Comparison of ENCODE assay signal across 12 cellular contexts in genomic region chr19:14560776-14561108, GRCh38. TPM values are rescaled to one million over a fixed set of nuclear protein-coding genes. Genes with fewer than 3 reads are reported as not detected.
DNase-seq lines count a peak whose midpoint lies in the region; ATAC-seq and TF ChIP-seq lines count a peak whose summit lies in the region.
"Had no signal": no experiment of that assay in that cellular context is flagged by ENCODE, and none has a peak within 500 bp of the region (broad histone marks: within the 10 kb centered on the region; RNA-seq: fewer than 3 reads in every experiment).

No MANE protein-coding gene starts in this region.

- in situ Hi-C loops in KBM-7 (cut with MboI; ENCODE audit: low pct_unique_long_range_greater_than_20kb, low sequenced_read_pairs) = no loop called here

- peak overlapping the region; percentile 89 for H3K27ac Mint-ChIP-seq in activated T-cell treated with anti-CD3 and anti-CD28 coated beads, Interleukin-2, amount 50 U/mL, for 24 hours
- H3K27ac Mint-ChIP-seq in activated T-cell treated with anti-CD3 and anti-CD28 coated beads, Interleukin-2, amount 50 U/mL, for 72 hours = no peak overlapping the region
- H3K27ac Mint-ChIP-seq in immature natural killer cell (peak overlapping the region; percentile 75 to 89 (median 82)), CD14-positive monocyte (peak overlapping the region in 1 of 7 donors; percentile 54)

- 83 to 92% (median 88%) methylated on average over 6 of the region's 6 CpGs; no CpG with 5 or more reads in 1 of the 5 donors for WGBS in stomach, 5 donors

- H3K36me3 Mint-ChIP-seq in activated T-cell treated with anti-CD3 and anti-CD28 coated beads, Interleukin-2, amount 50 U/mL, for 24 hours (ENCODE audit: low read depth) = peaks cover 26% of the 10 kb centered on the region
- H3K36me3 Mint-ChIP-seq in activated T-cell treated with anti-CD3 and anti-CD28 coated beads, Interleukin-2, amount 50 U/mL, for 72 hours (ENCODE audit: insufficient read depth in 2 of 2) = peaks cover 2% of the 10 kb centered on the region in 2 donors
- peaks cover 0 to 7% (median 0%) of the 10 kb centered on the region in 3 donors for H3K36me3 Mint-ChIP-seq in immature natural killer cell
- peaks cover 10 to 17% of the 10 kb centered on the region in 2 donors for H3K36me3 Mint-ChIP-seq in CD14-positive monocyte

- no peak for TF ChIP-seq CTCF in stomach (IDR thresholded peaks at IDR 0.05)
- no peak for TF ChIP-seq CTCF in CD14-positive monocyte (IDR thresholded peaks at IDR 0.05)

- no peak for ATAC-seq in activated T-cell treated with anti-CD3 and anti-CD28 coated beads, Interleukin-2, amount 50 U/mL, for 72 hours (replicated peaks in 1 of 2)
- ATAC-seq in HG03039 (IDR thresholded peaks at IDR 0.05; ENCODE audit: unreplicated experiment) = no peak

- peaks cover 17% of the 10 kb centered on the region for H3K36me3 ChIP-seq in adipocyte (ENCODE audit: control insufficient read depth, insufficient read depth, low read length, severe bottlenecking)
- peaks cover 8 to 38% (median 23%) of the 10 kb centered on the region in 4 donors for H3K36me3 ChIP-seq in stomach

- peak overlapping the region in 3 of 5 donors; percentile 33 to 61 (median 49) for H3K27ac ChIP-seq in stomach

- no peak overlapping the region for H3K4me3 Mint-ChIP-seq in activated T-cell treated with anti-CD3 and anti-CD28 coated beads, Interleukin-2, amount 50 U/mL, for 24 hours
- H3K4me3 Mint-ChIP-seq in activated T-cell treated with anti-CD3 and anti-CD28 coated beads, Interleukin-2, amount 50 U/mL, for 72 hours = no peak overlapping the region
- H3K4me3 Mint-ChIP-seq in immature natural killer cell (peak overlapping the region in 2 of 5 donors; percentile 3 to 34), CD14-positive monocyte (no peak overlapping the region)

- H3K4me1 Mint-ChIP-seq in activated T-cell treated with anti-CD3 and anti-CD28 coated beads, Interleukin-2, amount 50 U/mL, for 24 hours (ENCODE audit: low read depth) = peaks cover 39% of the 10 kb centered on the region
- peaks cover 22% of the 10 kb centered on the region for H3K4me1 Mint-ChIP-seq in activated T-cell treated with anti-CD3 and anti-CD28 coated beads, Interleukin-2, amount 50 U/mL, for 72 hours (ENCODE audit: low read depth)
- H3K4me1 Mint-ChIP-seq in immature natural killer cell (peaks cover 56 to 64% of the 10 kb centered on the region in 2 donors), CD14-positive monocyte (peaks cover 8% of the 10 kb centered on the region)

- H3K9me3 Mint-ChIP-seq in activated T-cell treated with anti-CD3 and anti-CD28 coated beads, Interleukin-2, amount 50 U/mL, for 24 hours = no peaks in the 10 kb centered on the region
- H3K9me3 Mint-ChIP-seq in activated T-cell treated with anti-CD3 and anti-CD28 coated beads, Interleukin-2, amount 50 U/mL, for 72 hours = peaks cover 0 to 2% of the 10 kb centered on the region in 2 donors
- no peaks in the 10 kb centered on the region for H3K9me3 Mint-ChIP-seq in immature natural killer cell
- H3K9me3 Mint-ChIP-seq in CD14-positive monocyte = peaks cover 0 to 3% (median 0%) of the 10 kb centered on the region in 7 donors

- intact Hi-C loops in stomach (cut with DNase I; ENCODE audit: low total_unique reads) = loop anchor here (10.0 kb wide), 1 partner anchor 134 kb away; the partner anchor contains the start of gene ZNF333
- intact Hi-C loops in CD14-positive monocyte (cut with micrococcal nuclease) = no loop called here

- H3K27me3 Mint-ChIP-seq in activated T-cell treated with anti-CD3 and anti-CD28 coated beads, Interleukin-2, amount 50 U/mL, for 24 hours = no peaks in the 10 kb centered on the region
- H3K27me3 Mint-ChIP-seq in activated T-cell treated with anti-CD3 and anti-CD28 coated beads, Interleukin-2, amount 50 U/mL, for 72 hours (ENCODE audit: low read depth) = no peaks in the 10 kb centered on the region
- H3K27me3 Mint-ChIP-seq in immature natural killer cell (ENCODE audit: low read depth in 3 of 3) (peaks cover 3 to 8% (median 6%) of the 10 kb centered on the region in 3 donors), CD14-positive monocyte (ENCODE audit: low read depth in 3 of 3) (peaks cover 0 to under 1% (median 0%) of the 10 kb centered on the region in 3 donors)

- H3K27me3 ChIP-seq in adipocyte (replicated peaks; ENCODE audit: control insufficient read depth, insufficient read depth, low read length) = no peaks in the 10 kb centered on the region
- no peaks in the 10 kb centered on the region for H3K27me3 ChIP-seq in stomach
- H3K27me3 ChIP-seq: upper lobe of left lung had no signal

- H3K4me1 ChIP-seq in adipocyte (ENCODE audit: control insufficient read depth, insufficient read depth, low read length) = peaks cover 35% of the 10 kb centered on the region
- H3K4me1 ChIP-seq in stomach = peaks cover 22 to 46% (median 40%) of the 10 kb centered on the region in 4 donors

- peak overlapping the region; percentile 79 for H3K9ac ChIP-seq in adipocyte (ENCODE audit: low read length)

- H3K4me3 ChIP-seq in adipocyte (ENCODE audit: low read length) (no peak overlapping the region), stomach (no peak overlapping the region)
- H3K4me3 ChIP-seq: upper lobe of left lung had no signal

- H3K9me3 ChIP-seq in adipocyte (ENCODE audit: control insufficient read depth, low read length) = no peaks in the 10 kb centered on the region
- no peaks in the 10 kb centered on the region for H3K9me3 ChIP-seq in stomach
- H3K9me3 ChIP-seq: upper lobe of left lung had no signal

- no peak for TF ChIP-seq POLR2A in stomach (IDR thresholded peaks at IDR 0.05)

- TF ChIP-seq EP300 in stomach (IDR thresholded peaks at IDR 0.05) = no peak

- no peak for DNase-seq in activated T-cell treated with anti-CD3 and anti-CD28 coated beads, Interleukin-2, amount 50 U/mL, for 24 hours
- no peak for DNase-seq in activated T-cell treated with anti-CD3 and anti-CD28 coated beads, Interleukin-2, amount 50 U/mL, for 72 hours
- DNase-seq in adipocyte (ENCODE audit: low read depth) = no peak
- no peak for DNase-seq in immature natural killer cell
- DNase-seq in stomach = no peak
- no peak for DNase-seq in CD14-positive monocyte (ENCODE audit: low spot score)
- no peak for DNase-seq in KBM-7
- DNase-seq: effector CD8-positive, alpha-beta T cell; NCI-H2107 had no signal

RNA-seq across cellular contexts. Expression of gene NDUFB7, which starts 11.1 kb away (rescaled TPM):
- total RNA-seq in activated T-cell treated with anti-CD3 and anti-CD28 coated beads, Interleukin-2, amount 50 U/mL, for 72 hours = 10 to 100 TPM; 78.5 to 87.0 TPM
- polyA plus RNA-seq in immature natural killer cell = 100 to 1,000 TPM; 400 to 782 (median 502) TPM
- total RNA-seq in stomach = 1,000 to 10,000 TPM in 1 of 5 donors, 100 to 1,000 TPM in 4; 159 to 1,175 (median 226) TPM
- polyA plus RNA-seq in stomach = 100 to 1,000 TPM; 558 to 652 (median 596) TPM
- polyA plus RNA-seq in CD14-positive monocyte = 100 to 1,000 TPM; 204 to 313 TPM

RNA-seq across cellular contexts. Expression of gene CLEC17A, which starts 22.1 kb away (rescaled TPM):
- total RNA-seq in activated T-cell treated with anti-CD3 and anti-CD28 coated beads, Interleukin-2, amount 50 U/mL, for 72 hours = under 1 TPM; 0.29 to 0.46 TPM
- polyA plus RNA-seq in immature natural killer cell = under 1 TPM in 1 of 3 donors, not detected in 2; 0.62 TPM
- under 1 TPM in 1 of 5 donors, not detected in 4; 0.18 TPM for total RNA-seq in stomach
- polyA plus RNA-seq in stomach = under 1 TPM in 1 of 3 donors, not detected in 2; 0.18 TPM
- 1 to 10 TPM in 1 of 2 donors, under 1 TPM in 1; 0.62 to 3.4 TPM for polyA plus RNA-seq in CD14-positive monocyte
- total RNA-seq: renal cortical epithelial cell, upper lobe of left lung had no signal

RNA-seq across cellular contexts. Expression of gene TECR, which starts 31.3 kb away (rescaled TPM):
- 100 to 1,000 TPM; 105 to 106 TPM for total RNA-seq in activated T-cell treated with anti-CD3 and anti-CD28 coated beads, Interleukin-2, amount 50 U/mL, for 72 hours
- 100 to 1,000 TPM; 203 to 317 (median 289) TPM for polyA plus RNA-seq in immature natural killer cell
- 10 to 100 TPM; 10.5 to 90.4 (median 54.0) TPM for total RNA-seq in stomach
- 100 to 1,000 TPM; 114 to 266 (median 166) TPM for polyA plus RNA-seq in stomach
- 10 to 100 TPM; 76.7 to 79.6 TPM for polyA plus RNA-seq in CD14-positive monocyte

RNA-seq across cellular contexts. Expression of gene DNAJB1, which starts 42.5 kb away (rescaled TPM):
- 10 to 100 TPM; 62.5 to 64.1 TPM for total RNA-seq in activated T-cell treated with anti-CD3 and anti-CD28 coated beads, Interleukin-2, amount 50 U/mL, for 72 hours
- polyA plus RNA-seq in immature natural killer cell (100 to 1,000 TPM; 116 to 164 (median 120) TPM), stomach (10 to 100 TPM; 74.9 to 85.8 (median 80.9) TPM), CD14-positive monocyte (10 to 100 TPM; 59.3 to 70.9 TPM)
- total RNA-seq in stomach = 10 to 100 TPM in 4 of 5 donors, 1 to 10 TPM in 1; 9.9 to 62.6 (median 33.0) TPM
